Comparison of ENCODE assay signal across 8 cellular contexts in the genomic region with DNA sequence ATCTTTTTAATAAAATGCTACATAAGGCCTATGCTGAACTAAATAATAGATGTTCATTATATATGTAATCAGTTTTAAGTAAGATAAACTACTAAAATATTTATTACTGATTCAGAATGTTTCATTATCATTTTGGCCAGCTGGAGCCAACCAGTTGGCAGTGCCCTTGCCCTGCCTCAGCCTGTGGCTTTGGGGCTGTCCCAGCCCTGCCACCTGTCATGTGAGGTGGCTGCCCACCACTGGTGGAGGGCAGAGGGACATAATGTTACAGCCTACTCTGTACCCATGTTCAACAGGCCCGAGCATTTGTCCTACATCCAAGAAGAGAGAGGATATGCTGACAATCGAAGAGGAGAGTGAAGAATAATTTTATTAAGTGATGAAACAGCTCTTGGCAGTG.
"Had no signal": no experiment of that assay in that cellular context is flagged by ENCODE, and none has a peak within 500 bp of the region (broad histone marks: within the 10 kb centered on the region; RNA-seq: fewer than 3 reads in every experiment).

No MANE protein-coding gene starts in this region.

- DNase-seq: GM23248, GOT3, H7, H9, HCEC 1CT, HFFc6 had no signal

- H3K4me3 ChIP-seq: GM23248, GM23338, HAP-1 had no signal

- H3K36me3 ChIP-seq: HAP-1 had no signal

- H3K9me3 ChIP-seq: HAP-1 had no signal

- H3K27ac ChIP-seq: GM23248 had no signal

- H3K4me1 ChIP-seq: HAP-1 had no signal
